3 cellular contexts compared by ENCODE assay signal in genomic region chr2:63769915-63770314, GRCh38.
TF ChIP-seq lines count a peak whose summit lies in the region.

No MANE protein-coding gene starts in this region.

TF ChIP-seq in A549, 52 proteins besides CTCF, POLR2A, EP300 and RAD21:
- no peak for TF ChIP-seq FOXS1 (CRISPR knock-in tag; IDR thresholded peaks at IDR 0.05)
- peak; percentile 49; the same call in 1 of the 2 replicates for TF ChIP-seq NFE2L2 (conservative IDR thresholded peaks at IDR 0.05; ENCODE audit: low read length)
- no peak for TF ChIP-seq TFCP2L1 (CRISPR knock-in tag; IDR thresholded peaks at IDR 0.05)
- TF ChIP-seq EHF (CRISPR knock-in tag; IDR thresholded peaks at IDR 0.05): no peak
- TF ChIP-seq HOXB5 (CRISPR knock-in tag; IDR thresholded peaks at IDR 0.05): no peak
- TF ChIP-seq MAFK (IDR thresholded peaks at IDR 0.05; ENCODE audit: partially characterized antibody): peak; percentile 83
- no peak for TF ChIP-seq CHD2 (IDR thresholded peaks at IDR 0.05; ENCODE audit: low read length, partially characterized antibody)
- TF ChIP-seq FOSB (CRISPR knock-in tag; IDR thresholded peaks at IDR 0.05): no peak

TF ChIP-seq in HCT116, 20 proteins besides CTCF, POLR2A, EP300 and RAD21:
- TF ChIP-seq SP1 (IDR thresholded peaks at IDR 0.05; ENCODE audit: low read depth) (no peak), REST (IDR thresholded peaks at IDR 0.05; ENCODE audit: low read depth) (no peak), ZBTB33 (IDR thresholded peaks at IDR 0.05; ENCODE audit: extremely low read depth, insufficient replicate concordance, low read length) (no peak), FOSL1 (IDR thresholded peaks at IDR 0.05; ENCODE audit: low read depth) (no peak), ZNF274 (IDR thresholded peaks at IDR 0.05; ENCODE audit: low read depth, low read length) (no peak), POLR2AphosphoS5 (IDR thresholded peaks at IDR 0.05; ENCODE audit: low read depth, low read length) (no peak), CEBPB (IDR thresholded peaks at IDR 0.05; ENCODE audit: low read depth) (no peak), TCF7L2 (IDR thresholded peaks at IDR 0.05; ENCODE audit: borderline replicate concordance, extremely low read depth, insufficient read depth, insufficient read length) (no peak), CBX3 (IDR thresholded peaks at IDR 0.05; ENCODE audit: low read depth) (no peak), EZH2 (IDR thresholded peaks at IDR 0.05) (no peak), EGR1 (IDR thresholded peaks at IDR 0.05; ENCODE audit: low read depth) (no peak), MAX (IDR thresholded peaks at IDR 0.05) (no peak), YY1 (IDR thresholded peaks at IDR 0.05; ENCODE audit: extremely low read depth, insufficient replicate concordance, low read depth, low read length) (no peak), ZFX (IDR thresholded peaks at IDR 0.05) (no peak), ATF3 (IDR thresholded peaks at IDR 0.05) (no peak)

TF ChIP-seq in K562, 482 proteins besides CTCF, POLR2A, EP300 and RAD21:
- TF ChIP-seq ZNF316 (IDR thresholded peaks at IDR 0.05): peak; percentile 41
- no peak for TF ChIP-seq TBP (optimal IDR thresholded peaks at IDR 0.05; ENCODE audit: low read depth, low read length)
- no peak for TF ChIP-seq ZNF347 (CRISPR knock-in tag; IDR thresholded peaks at IDR 0.05; ENCODE audit: low read depth)
- TF ChIP-seq ZNF3 (CRISPR knock-in tag; IDR thresholded peaks at IDR 0.05): no peak
- 0 out of 2 replicates have a peak, but pooled peaks have one; percentile 17 for TF ChIP-seq C11orf30 (IDR thresholded peaks at IDR 0.05; ENCODE audit: low read depth)
- no peak for TF ChIP-seq SMARCB1 (IDR thresholded peaks at IDR 0.05; ENCODE audit: insufficient read length, low read depth)
- no peak for TF ChIP-seq RBM17 (IDR thresholded peaks at IDR 0.05; ENCODE audit: borderline replicate concordance, low read depth, low read length)
